In the genomic region with DNA sequence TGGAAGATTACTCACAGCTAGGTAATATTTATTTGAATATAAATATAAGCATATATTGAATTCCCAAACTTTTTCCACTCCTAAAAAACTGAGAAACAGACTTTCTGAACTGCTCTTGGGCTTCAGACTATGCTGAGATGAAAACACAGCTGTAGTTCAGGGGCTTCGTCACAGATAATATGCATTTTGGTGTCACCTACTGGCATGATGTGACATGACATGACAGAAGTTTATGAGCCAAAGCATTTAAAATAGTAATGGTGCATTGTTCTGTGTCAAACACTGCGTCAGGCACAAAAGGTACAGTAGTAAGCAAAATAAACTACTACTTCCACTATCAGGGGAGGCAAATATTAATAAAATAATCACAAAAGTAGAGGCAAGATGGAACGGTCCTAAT, we compare ENCODE assay signal across 1 cellular context.
TF ChIP-seq lines count a peak whose summit lies in the region.

No MANE protein-coding gene starts in this region.

TF ChIP-seq in GM23338, 12 proteins besides CTCF, POLR2A, EP300 and RAD21 (continued from another document):
- TF ChIP-seq, protein P1, sequence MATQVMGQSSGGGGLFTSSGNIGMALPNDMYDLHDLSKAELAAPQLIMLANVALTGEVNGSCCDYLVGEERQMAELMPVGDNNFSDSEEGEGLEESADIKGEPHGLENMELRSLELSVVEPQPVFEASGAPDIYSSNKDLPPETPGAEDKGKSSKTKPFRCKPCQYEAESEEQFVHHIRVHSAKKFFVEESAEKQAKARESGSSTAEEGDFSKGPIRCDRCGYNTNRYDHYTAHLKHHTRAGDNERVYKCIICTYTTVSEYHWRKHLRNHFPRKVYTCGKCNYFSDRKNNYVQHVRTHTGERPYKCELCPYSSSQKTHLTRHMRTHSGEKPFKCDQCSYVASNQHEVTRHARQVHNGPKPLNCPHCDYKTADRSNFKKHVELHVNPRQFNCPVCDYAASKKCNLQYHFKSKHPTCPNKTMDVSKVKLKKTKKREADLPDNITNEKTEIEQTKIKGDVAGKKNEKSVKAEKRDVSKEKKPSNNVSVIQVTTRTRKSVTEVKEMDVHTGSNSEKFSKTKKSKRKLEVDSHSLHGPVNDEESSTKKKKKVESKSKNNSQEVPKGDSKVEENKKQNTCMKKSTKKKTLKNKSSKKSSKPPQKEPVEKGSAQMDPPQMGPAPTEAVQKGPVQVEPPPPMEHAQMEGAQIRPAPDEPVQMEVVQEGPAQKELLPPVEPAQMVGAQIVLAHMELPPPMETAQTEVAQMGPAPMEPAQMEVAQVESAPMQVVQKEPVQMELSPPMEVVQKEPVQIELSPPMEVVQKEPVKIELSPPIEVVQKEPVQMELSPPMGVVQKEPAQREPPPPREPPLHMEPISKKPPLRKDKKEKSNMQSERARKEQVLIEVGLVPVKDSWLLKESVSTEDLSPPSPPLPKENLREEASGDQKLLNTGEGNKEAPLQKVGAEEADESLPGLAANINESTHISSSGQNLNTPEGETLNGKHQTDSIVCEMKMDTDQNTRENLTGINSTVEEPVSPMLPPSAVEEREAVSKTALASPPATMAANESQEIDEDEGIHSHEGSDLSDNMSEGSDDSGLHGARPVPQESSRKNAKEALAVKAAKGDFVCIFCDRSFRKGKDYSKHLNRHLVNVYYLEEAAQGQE (IDR thresholded peaks at IDR 0.05; ENCODE audit: unreplicated experiment), result no peak
- TF ChIP-seq CREB1 (CRISPR knock-in tag; IDR thresholded peaks at IDR 0.05; ENCODE audit: low read depth), result no peak
- TF ChIP-seq, protein P2, sequence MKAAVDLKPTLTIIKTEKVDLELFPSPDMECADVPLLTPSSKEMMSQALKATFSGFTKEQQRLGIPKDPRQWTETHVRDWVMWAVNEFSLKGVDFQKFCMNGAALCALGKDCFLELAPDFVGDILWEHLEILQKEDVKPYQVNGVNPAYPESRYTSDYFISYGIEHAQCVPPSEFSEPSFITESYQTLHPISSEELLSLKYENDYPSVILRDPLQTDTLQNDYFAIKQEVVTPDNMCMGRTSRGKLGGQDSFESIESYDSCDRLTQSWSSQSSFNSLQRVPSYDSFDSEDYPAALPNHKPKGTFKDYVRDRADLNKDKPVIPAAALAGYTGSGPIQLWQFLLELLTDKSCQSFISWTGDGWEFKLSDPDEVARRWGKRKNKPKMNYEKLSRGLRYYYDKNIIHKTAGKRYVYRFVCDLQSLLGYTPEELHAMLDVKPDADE (IDR thresholded peaks at IDR 0.05), result no peak
- no peak for TF ChIP-seq ZNF114 (CRISPR knock-in tag; IDR thresholded peaks at IDR 0.05)
- TF ChIP-seq EZH2 (IDR thresholded peaks at IDR 0.05; ENCODE audit: low read depth, unreplicated experiment), result no peak
- TF ChIP-seq ZNF331 (CRISPR knock-in tag; IDR thresholded peaks at IDR 0.05; ENCODE audit: low read depth), result no peak
